ENCODE assay signal across 8 cellular contexts in genomic region chr22:36144886-36145541, GRCh38. TPM values are rescaled to one million over a fixed set of nuclear protein-coding genes. Genes with fewer than 3 reads are reported as not detected.
A peak's percentile ranks its signal among the peaks of the same experiment; 100 is the strongest.
DNase-seq lines count a peak whose midpoint lies in the region; FAIRE-seq lines count a peak whose summit lies in the region.

No MANE protein-coding gene starts in this region.

- peak; percentile 40 for FAIRE-seq in urothelium cell line (lab: Jason Lieb, UNC)

- DNase-seq in SIG-M5 treated with dmso at 0.1 percent for 504 hours (lab: John Stamatoyannopoulos, UW; ENCODE audit: unreplicated experiment) (peak; percentile 2), SIG-M5 (lab: John Stamatoyannopoulos, UW) (no peak), LHCN-M2 (ENCODE audit: low read depth) (peak; percentile 72), UCSD-AML1 (lab: John Stamatoyannopoulos, UW; ENCODE audit: unreplicated experiment) (peak; percentile 47), epidermal melanocyte (ENCODE audit: insufficient read length, low spot score) (peak; percentile 64), mesenteric fat pad (ENCODE audit: low spot score) (peak; percentile 86), urothelium cell line (ENCODE audit: low spot score) (peak; percentile 51), OCI-M2 (lab: John Stamatoyannopoulos, UW; ENCODE audit: unreplicated experiment) (no peak)

RNA-seq across cellular contexts. Expression of gene APOL3, which starts 15.5 kb away (rescaled TPM):
- 1.5 and 3.2 TPM in 2 replicates for total RNA-seq in LHCN-M2 (2014; rRNA removed)
- 2.3 TPM for polyA plus RNA-seq in LHCN-M2 (2012)
- 66.8 TPM for total RNA-seq in mesenteric fat pad

RNA-seq across cellular contexts. Expression of gene APOL4, which starts 56.6 kb away (rescaled TPM):
- total RNA-seq in LHCN-M2 (2014; rRNA removed) (0.17 TPM in 1 of 2 replicates, not detected in the other), mesenteric fat pad (51.4 TPM)
- polyA plus RNA-seq in LHCN-M2 (2012), result not detected

Comparison
In these comparisons a context has a peak if more than half of its experiments do, and no peak if none do; other contexts are left out.
1. DNase-seq: peak in SIG-M5 treated with dmso at 0.1 percent for 504 hours (single experiment), LHCN-M2 (single experiment), UCSD-AML1 (single experiment), epidermal melanocyte (single experiment), mesenteric fat pad (single experiment) and urothelium cell line (single experiment); none in SIG-M5 (single experiment) and OCI-M2 (single experiment).
2. RNA of gene APOL3, which starts 15.5 kb away (total RNA-seq): 66.8 TPM in mesenteric fat pad (single experiment); 1.5 to 3.2 TPM in LHCN-M2; every median in the first group is over 10 times any median in the second.
3. RNA of gene APOL4, which starts 56.6 kb away (total RNA-seq): 51.4 TPM in mesenteric fat pad (single experiment); 0.17 TPM in LHCN-M2; every median in the first group is over 10 times any median in the second.